37 cellular contexts compared by ENCODE assay signal in genomic region chr7:66514050-66514449, GRCh38.
"Had no signal": no experiment of that assay in that cellular context is flagged by ENCODE, and none has a peak within 500 bp of the region (broad histone marks: within the 10 kb centered on the region; RNA-seq: fewer than 3 reads in every experiment).

No MANE protein-coding gene starts in this region.

- H3K27ac Mint-ChIP-seq: activated B cell treated with CpG ODN at 0.5 μM for 24 hours; activated CD4-positive, alpha-beta memory T cell treated with anti-CD3 and anti-CD28 coated beads for 36 hours; activated CD4-positive, alpha-beta T cell treated with anti-CD3 and anti-CD28 coated beads, Interleukin-2, amount 10 ng/mL, durations not matched to agents 24 days and 14 days; activated CD8-positive, alpha-beta T cell treated with anti-CD3 and anti-CD28 coated beads for 36 hours; activated naive CD4-positive, alpha-beta T cell treated with anti-CD3 and anti-CD28 coated beads for 36 hours; activated naive CD4-positive, alpha-beta T cell treated with anti-CD3 and anti-CD28 coated beads, Interleukin-2, amount 50 U/mL, for 72 hours; activated naive CD8-positive, alpha-beta T cell treated with anti-CD3 and anti-CD28 coated beads for 36 hours; activated T-cell treated with anti-CD3 and anti-CD28 coated beads, Interleukin-2, amount 50 U/mL, for 72 hours; activated T-helper 1 cell treated with anti-CD3 and anti-CD28 coated beads, Interleukin-12 subunit alpha, Interleukin-12 subunit beta, Interleukin-2, Interleukin-4 antibody, amounts not matched to agents 30 ng/mL and 10 ng/mL and 1 ng/mL, durations not matched to agents 14 hours and 24 hours and 36 hours; activated T-helper 17 cell treated with anti-CD3 and anti-CD28 coated beads, Interleukin-2, amount 50 U/mL, for 72 hours; T-helper 1 cell treated with Interleukin-12 subunit alpha and Interleukin-12 subunit beta and Interleukin-4 antibody, amounts not matched to agents 30 μg/mL and 1 μg/mL, for 36 hours; T-helper 2 cell treated with Interferon-gamma antibody and Interleukin-4, amounts not matched to agents 5 μg/mL and 100 μg/mL, for 36 hours had no signal

- H3K4me1 ChIP-seq: adrenal gland, body of pancreas, breast epithelium had no signal

- H3K4me1 Mint-ChIP-seq: activated B cell treated with CpG ODN at 0.5 μM for 24 hours; activated CD4-positive, alpha-beta T cell treated with anti-CD3 and anti-CD28 coated beads, Interleukin-2, amount 10 ng/mL, durations not matched to agents 24 days and 14 days; activated naive CD8-positive, alpha-beta T cell treated with anti-CD3 and anti-CD28 coated beads for 36 hours; activated T-helper 17 cell treated with anti-CD3 and anti-CD28 coated beads, Interleukin-2, amount 50 U/mL, for 72 hours had no signal

- H3K27me3 ChIP-seq: adrenal gland, body of pancreas, brain microvascular endothelial cell, breast epithelium had no signal

- H3K36me3 Mint-ChIP-seq: activated CD4-positive, alpha-beta memory T cell treated with anti-CD3 and anti-CD28 coated beads for 36 hours; activated naive CD4-positive, alpha-beta T cell treated with anti-CD3 and anti-CD28 coated beads, Interleukin-2, amount 50 U/mL, for 72 hours; activated naive CD8-positive, alpha-beta T cell treated with anti-CD3 and anti-CD28 coated beads for 36 hours had no signal

- H3K27me3 Mint-ChIP-seq: activated B cell treated with CpG ODN at 0.5 μM for 24 hours; activated CD4-positive, alpha-beta memory T cell treated with anti-CD3 and anti-CD28 coated beads for 36 hours; activated CD4-positive, alpha-beta T cell treated with anti-CD3 and anti-CD28 coated beads, Interleukin-2, amount 10 ng/mL, durations not matched to agents 24 days and 14 days; activated CD8-positive, alpha-beta T cell treated with anti-CD3 and anti-CD28 coated beads for 36 hours; activated naive CD8-positive, alpha-beta T cell treated with anti-CD3 and anti-CD28 coated beads for 36 hours; activated T-helper 17 cell treated with anti-CD3 and anti-CD28 coated beads, Interleukin-2, amount 50 U/mL, for 72 hours had no signal

- H3K4me3 ChIP-seq: adrenal gland, body of pancreas, breast epithelium had no signal

- H3K4me3 Mint-ChIP-seq: activated B cell treated with CpG ODN at 0.5 μM for 24 hours; activated CD4-positive, alpha-beta memory T cell treated with anti-CD3 and anti-CD28 coated beads for 36 hours; activated CD4-positive, alpha-beta T cell treated with anti-CD3 and anti-CD28 coated beads, Interleukin-2, amount 10 ng/mL, durations not matched to agents 24 days and 14 days; activated CD8-positive, alpha-beta T cell treated with anti-CD3 and anti-CD28 coated beads for 36 hours; activated naive CD4-positive, alpha-beta T cell treated with anti-CD3 and anti-CD28 coated beads for 36 hours; activated naive CD8-positive, alpha-beta T cell treated with anti-CD3 and anti-CD28 coated beads for 36 hours; activated T-cell treated with anti-CD3 and anti-CD28 coated beads, Interleukin-2, amount 50 U/mL, for 4 hours; activated T-cell treated with anti-CD3 and anti-CD28 coated beads, Interleukin-2, amount 50 U/mL, for 72 hours; activated T-helper 1 cell treated with anti-CD3 and anti-CD28 coated beads, Interleukin-12 subunit alpha, Interleukin-12 subunit beta, Interleukin-2, Interleukin-4 antibody, amounts not matched to agents 30 ng/mL and 10 ng/mL and 1 ng/mL, durations not matched to agents 14 hours and 24 hours and 36 hours; activated T-helper 17 cell treated with anti-CD3 and anti-CD28 coated beads, Interleukin-2, amount 50 U/mL, for 72 hours; T-helper 1 cell treated with Interleukin-12 subunit alpha and Interleukin-12 subunit beta and Interleukin-4 antibody, amounts not matched to agents 30 μg/mL and 1 μg/mL, for 36 hours; T-helper 2 cell treated with Interferon-gamma antibody and Interleukin-4, amounts not matched to agents 5 μg/mL and 100 μg/mL, for 36 hours had no signal

- FAIRE-seq: astrocyte, TTC549 had no signal

- H3K36me3 ChIP-seq: adrenal gland, brain microvascular endothelial cell, breast epithelium had no signal

- H3K27ac ChIP-seq: adrenal gland, body of pancreas, brain microvascular endothelial cell, breast epithelium, VCaP had no signal

- H3K9me3 Mint-ChIP-seq: activated B cell treated with CpG ODN at 0.5 μM for 24 hours; activated CD4-positive, alpha-beta memory T cell treated with anti-CD3 and anti-CD28 coated beads for 36 hours; activated CD4-positive, alpha-beta T cell treated with anti-CD3 and anti-CD28 coated beads, Interleukin-2, amount 10 ng/mL, durations not matched to agents 24 days and 14 days; activated CD8-positive, alpha-beta T cell treated with anti-CD3 and anti-CD28 coated beads for 36 hours; activated naive CD4-positive, alpha-beta T cell treated with anti-CD3 and anti-CD28 coated beads for 36 hours; activated naive CD4-positive, alpha-beta T cell treated with anti-CD3 and anti-CD28 coated beads, Interleukin-2, amount 50 U/mL, for 72 hours; activated naive CD8-positive, alpha-beta T cell treated with anti-CD3 and anti-CD28 coated beads for 36 hours; activated T-cell treated with anti-CD3 and anti-CD28 coated beads, Interleukin-2, amount 50 U/mL, for 4 hours; activated T-cell treated with anti-CD3 and anti-CD28 coated beads, Interleukin-2, amount 50 U/mL, for 72 hours; activated T-helper 1 cell treated with anti-CD3 and anti-CD28 coated beads, Interleukin-12 subunit alpha, Interleukin-12 subunit beta, Interleukin-2, Interleukin-4 antibody, amounts not matched to agents 30 ng/mL and 10 ng/mL and 1 ng/mL, durations not matched to agents 14 hours and 24 hours and 36 hours; activated T-helper 17 cell treated with anti-CD3 and anti-CD28 coated beads, Interleukin-2, amount 50 U/mL, for 72 hours; T-helper 1 cell treated with Interleukin-12 subunit alpha and Interleukin-12 subunit beta and Interleukin-4 antibody, amounts not matched to agents 30 μg/mL and 1 μg/mL, for 36 hours; T-helper 2 cell treated with Interferon-gamma antibody and Interleukin-4, amounts not matched to agents 5 μg/mL and 100 μg/mL, for 36 hours had no signal

- DNase-seq: activated B cell treated with CpG ODN at 0.5 μM for 24 hours; activated CD4-positive, alpha-beta memory T cell treated with anti-CD3 and anti-CD28 coated beads for 36 hours; activated CD4-positive, alpha-beta T cell treated with anti-CD3 and anti-CD28 coated beads for 4 hours; activated CD4-positive, alpha-beta T cell treated with anti-CD3 and anti-CD28 coated beads, Interleukin-2, amount 10 ng/mL, durations not matched to agents 24 days and 14 days; activated CD4-positive, alpha-beta T cell treated with anti-CD3 and anti-CD28 coated beads, Interleukin-2, amount 50 U/mL, for 1 hour; activated CD4-positive, alpha-beta T cell treated with anti-CD3 and anti-CD28 coated beads, Interleukin-2, amount 50 U/mL, for 4 hours; activated CD4-positive, CD25-positive, alpha-beta regulatory T cell treated with anti-CD3 and anti-CD28 coated beads, Interleukin-2, amount 50 U/mL, for 72 hours; activated CD8-positive, alpha-beta memory T cell treated with anti-CD3 and anti-CD28 coated beads, Interleukin-2, amount 50 U/mL, for 4 hours; activated CD8-positive, alpha-beta T cell treated with anti-CD3 and anti-CD28 coated beads for 36 hours; activated effector memory CD4-positive, alpha-beta T cell treated with anti-CD3 and anti-CD28 coated beads, Interleukin-2, amount 50 U/mL, for 16 hours; activated gamma-delta T cell treated with Interleukin-2 at 50 U/mL for 16 hours; activated naive CD4-positive, alpha-beta T cell; activated naive CD4-positive, alpha-beta T cell treated with anti-CD3 and anti-CD28 coated beads for 36 hours; activated naive CD4-positive, alpha-beta T cell treated with anti-CD3 and anti-CD28 coated beads, Interleukin-2, amount 50 U/mL, for 16 hours; activated naive CD8-positive, alpha-beta T cell treated with anti-CD3 and anti-CD28 coated beads for 36 hours; activated T-cell treated with anti-CD3 and anti-CD28 coated beads for 4 hours; activated T-cell treated with anti-CD3 and anti-CD28 coated beads, Interleukin-2, amount 50 U/mL, for 1 hour; activated T-cell treated with anti-CD3 and anti-CD28 coated beads, Interleukin-2, amount 50 U/mL, for 4 hours; activated T-cell treated with anti-CD3 and anti-CD28 coated beads, Interleukin-2, amount 50 U/mL, for 72 hours; adrenal gland; amniotic stem cell; aorta; body of pancreas; brain microvascular endothelial cell; central memory CD4-positive, alpha-beta T cell; T-helper 1 cell; T-helper 2 cell; T-helper 9 cell had no signal

- H3K9me3 ChIP-seq: adrenal gland, body of pancreas, breast epithelium had no signal

- ATAC-seq: activated CD8-positive, alpha-beta T cell treated with anti-CD3 and anti-CD28 coated beads for 36 hours; activated naive CD4-positive, alpha-beta T cell treated with anti-CD3 and anti-CD28 coated beads, Interleukin-2, amount 50 U/mL, for 72 hours; activated T-cell treated with anti-CD3 and anti-CD28 coated beads, Interleukin-2, amount 50 U/mL, for 4 hours; activated T-cell treated with anti-CD3 and anti-CD28 coated beads, Interleukin-2, amount 50 U/mL, for 72 hours; activated T-helper 17 cell treated with anti-CD3 and anti-CD28 coated beads, Interleukin-2, amount 50 U/mL, for 72 hours; body of pancreas had no signal
